ENCODE assay signal across 8 cellular contexts in the genomic region with DNA sequence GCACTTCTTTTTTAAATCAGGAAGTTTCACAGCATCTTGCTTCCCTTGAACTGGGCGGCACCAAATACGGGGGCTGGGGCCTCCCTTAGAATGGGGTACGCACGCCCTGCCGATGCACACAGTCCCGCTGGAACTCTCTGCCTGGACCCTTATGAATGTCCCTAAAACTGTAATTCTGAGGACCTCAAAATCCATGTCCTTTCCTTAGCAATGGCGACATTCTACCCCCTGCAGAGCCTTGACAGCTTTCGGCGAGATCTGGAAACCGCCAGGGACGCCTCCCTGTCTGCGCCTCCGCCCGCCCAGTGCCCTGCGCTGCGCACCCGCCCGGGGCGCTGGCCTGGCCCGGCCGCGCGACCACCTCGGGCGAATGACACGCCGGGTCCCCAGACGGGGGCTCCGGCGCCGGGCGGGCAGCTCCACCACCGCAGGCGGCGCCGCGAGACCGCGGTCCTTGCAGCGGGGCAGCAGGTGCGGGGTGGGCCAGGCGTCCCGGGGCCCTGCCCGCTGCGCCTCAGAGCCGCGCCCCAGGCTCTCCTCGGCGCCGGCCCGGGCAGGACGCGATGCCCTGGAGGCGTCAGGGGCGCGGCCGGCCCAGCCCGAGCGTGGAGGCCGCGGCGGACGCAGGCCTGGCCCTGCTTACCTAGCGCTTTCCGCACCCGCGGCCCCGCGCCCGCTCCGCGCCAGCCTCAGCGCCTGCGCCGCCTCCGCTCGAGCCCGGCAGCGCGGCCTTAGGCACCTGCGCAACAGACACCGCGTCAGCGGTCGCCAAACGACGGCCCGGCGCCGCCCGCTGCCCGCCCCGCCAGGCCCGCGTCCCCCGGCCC. TPM values are rescaled to one million over a fixed set of nuclear protein-coding genes. Genes with fewer than 3 reads are reported as not detected.
DNase-seq lines count a peak whose midpoint lies in the region; ATAC-seq and TF ChIP-seq lines count a peak whose summit lies in the region.

No MANE protein-coding gene starts in this region.

- H3K4me1 ChIP-seq in neuron (ENCODE audit: insufficient read depth, low read length) (peaks cover 21% of the 10 kb centered on the region), thymus (ENCODE audit: control insufficient read depth, insufficient read depth, low read length) (peaks cover 13% of the 10 kb centered on the region)

- DNase-seq in 8988T (peak; percentile 65), NCI-H69 (lab: John Stamatoyannopoulos, UW) (peak; percentile 87), fibroblast of pulmonary artery (ENCODE audit: low read depth) (peak; percentile 6)
- peak; percentile 50 to 67 for DNase-seq in activated T-cell treated with anti-CD3 and anti-CD28 coated beads, Interleukin-2, amount 50 U/mL, for 48 hours

- no peaks in the 10 kb centered on the region for H3K27me3 ChIP-seq in neuron (ENCODE audit: insufficient read depth, low read length)
- H3K27me3 ChIP-seq in thymus (ENCODE audit: control insufficient read depth, insufficient read depth): no peaks in the 10 kb centered on the region

- H2AFZ ChIP-seq in neuron (ENCODE audit: low read depth, low read length): no peak overlapping the region

- no peaks in the 10 kb centered on the region for H3K9me3 ChIP-seq in neuron (ENCODE audit: low read length)
- H3K9me3 ChIP-seq in thymus (ENCODE audit: control insufficient read depth): no peaks in the 10 kb centered on the region

- under 1% methylated on average over 96 of the region's 96 CpGs for WGBS in thymus

- H3K4me3 ChIP-seq in fibroblast of pulmonary artery (replicated peaks; ENCODE audit: low read depth, low read length): peak overlapping the region; percentile 98
- H3K4me3 ChIP-seq in neuron (ENCODE audit: low read length): peak overlapping the region; percentile 71
- peak overlapping the region; percentile 94 for H3K4me3 ChIP-seq in thymus (ENCODE audit: low read length)

- ATAC-seq in GM18498 (IDR thresholded peaks at IDR 0.05; ENCODE audit: unreplicated experiment) (peak; percentile 60), HG02885 (IDR thresholded peaks at IDR 0.05; ENCODE audit: poor library complexity, unreplicated experiment) (peak; percentile 54)

- peak overlapping the region; percentile 83 for H3K27ac ChIP-seq in thymus (ENCODE audit: low read depth)

- peaks cover 25% of the 10 kb centered on the region for H3K36me3 ChIP-seq in neuron (ENCODE audit: insufficient read depth, low read length)
- H3K36me3 ChIP-seq in thymus (ENCODE audit: control insufficient read depth, insufficient read depth): peaks cover 21% of the 10 kb centered on the region

- TF ChIP-seq CTCF in fibroblast of pulmonary artery (IDR thresholded peaks at IDR 0.05; ENCODE audit: low read length, missing control alignments): no peak

RNA-seq across cellular contexts. Expression of gene HAGH, which starts 0.5 kb away (rescaled TPM):
- 69.5 TPM for polyA plus RNA-seq in thymus

RNA-seq across cellular contexts. Expression of gene FAHD1, which starts 0.9 kb away (rescaled TPM):
- polyA plus RNA-seq in thymus: 23.6 TPM

RNA-seq across cellular contexts. Expression of gene IGFALS, which starts 32.6 kb away (rescaled TPM):
- polyA plus RNA-seq in thymus: 1.9 TPM

RNA-seq across cellular contexts. Expression of gene NUBP2, which starts 43.3 kb away (rescaled TPM):
- 80.6 TPM for polyA plus RNA-seq in thymus

RNA-seq across cellular contexts. Expression of gene SPSB3, which starts 43.7 kb away (rescaled TPM):
- polyA plus RNA-seq in thymus: 282 TPM

Comparison
In these comparisons a context has a peak if more than half of its experiments do, and no peak if none do; other contexts are left out.
1. Peak in every context shown above with its lines: DNase-seq, ATAC-seq, H3K4me3 ChIP-seq and H3K27ac ChIP-seq.
2. DNase-seq: peak in every context shown above with its lines; median percentile 87 in NCI-H69; 65 in 8988T; 58 in activated T-cell treated with anti-CD3 and anti-CD28 coated beads, Interleukin-2, amount 50 U/mL, for 48 hours; 6 in fibroblast of pulmonary artery.